In genomic region chr2:144325086-144325485, GRCh38 we compare ENCODE assay signal across 8 cellular contexts.
DNase-seq lines count a peak whose midpoint lies in the region; ATAC-seq and TF ChIP-seq lines count a peak whose summit lies in the region.

No MANE protein-coding gene starts in this region.

- no peaks in the 10 kb centered on the region for H3K36me3 Mint-ChIP-seq in progenitor cell of endocrine pancreas (ENCODE audit: insufficient read depth)

- H3K4me1 Mint-ChIP-seq in progenitor cell of endocrine pancreas (ENCODE audit: low read depth): peaks cover 4% of the 10 kb centered on the region

- H3K27me3 ChIP-seq in IMR-90 (ENCODE audit: control insufficient read depth, insufficient read depth, low read length): no peaks in the 10 kb centered on the region
- no peaks in the 10 kb centered on the region for H3K27me3 ChIP-seq in WERI-Rb-1 (ENCODE audit: insufficient read depth, low read depth, severe bottlenecking)
- H3K27me3 ChIP-seq in vagina: no peaks in the 10 kb centered on the region

- H3K27ac Mint-ChIP-seq in progenitor cell of endocrine pancreas: no peak overlapping the region

- peaks cover 20 to 21% of the 10 kb centered on the region in 2 experiments for H3K79me1 ChIP-seq in IMR-90 (ENCODE audit: low read depth in 1 of 2, low read length in 2 of 2)

- dilution Hi-C loops in IMR-90 (cut with HindIII; ENCODE audit: low sequenced_read_pairs, unreplicated experiment): no loop called here

- no peak overlapping the region for H2AK9ac ChIP-seq in IMR-90 (replicated peaks; ENCODE audit: low read depth, low read length, poor library complexity)

- CTCF ChIA-PET in IMR-90 (lab: Yijun Ruan, JAX): interaction anchor here (0.6 kb wide), 1 partner anchor 1851 kb away, joined by 8 read pairs; no protein-coding TSS in a partner anchor

- peaks cover 5% of the 10 kb centered on the region for H3K27me3 Mint-ChIP-seq in progenitor cell of endocrine pancreas

- no peak overlapping the region for H3K56ac ChIP-seq in IMR-90 (ENCODE audit: extremely low read depth, insufficient read depth, low read length)

- H2BK120ac ChIP-seq in IMR-90 (ENCODE audit: low read depth, low read length): no peak overlapping the region

- TF ChIP-seq CTCF in IMR-90 (conservative IDR thresholded peaks at IDR 0.05; ENCODE audit: low read depth, low read length) (no peak), WERI-Rb-1 (IDR thresholded peaks at IDR 0.05; ENCODE audit: low read depth, low read length) (no peak), vagina (IDR thresholded peaks at IDR 0.05) (no peak), progenitor cell of endocrine pancreas (IDR thresholded peaks at IDR 0.05; ENCODE audit: unreplicated experiment) (no peak)

- no peak overlapping the region for H2BK15ac ChIP-seq in IMR-90 (ENCODE audit: low read depth, low read length)

- no peak overlapping the region for H3K4me3 Mint-ChIP-seq in progenitor cell of endocrine pancreas (ENCODE audit: low read depth)

- no peak overlapping the region for H3K18ac ChIP-seq in IMR-90 (ENCODE audit: low read depth, low read length)

- no peaks in the 10 kb centered on the region for H4K20me1 ChIP-seq in IMR-90 (ENCODE audit: insufficient read depth, low read length)

- H3K9me3 ChIP-seq in IMR-90 (ENCODE audit: control insufficient read depth, insufficient read depth, low read length): no peaks in the 10 kb centered on the region
- H3K9me3 ChIP-seq in WERI-Rb-1 (ENCODE audit: severe bottlenecking): no peaks in the 10 kb centered on the region
- H3K9me3 ChIP-seq in vagina: no peaks in the 10 kb centered on the region

- 0 out of 2 replicates have a peak overlapping the region, but pooled peaks have one; percentile 18 for H3K4me2 ChIP-seq in IMR-90 (ENCODE audit: low read depth, low read length)

- no peak overlapping the region for H3K4ac ChIP-seq in IMR-90 (ENCODE audit: low read depth, low read length)

- no peak overlapping the region for H4K91ac ChIP-seq in IMR-90 (ENCODE audit: insufficient read depth, low read depth, low read length)

- H4K5ac ChIP-seq in IMR-90 (ENCODE audit: low read depth, low read length): no peak overlapping the region

- intact Hi-C loops in IMR-90 (cut with micrococcal nuclease): no loop called here
- intact Hi-C loops in vagina (cut with DNase I): no loop called here

- no peaks in the 10 kb centered on the region for H3K9me1 ChIP-seq in IMR-90 (ENCODE audit: insufficient read depth, low read length)

- in situ Hi-C loops in Caki2 (cut with HindIII; ENCODE audit: low pct_unique_long_range_greater_than_20kb, low sequenced_read_pairs) (no loop called here), IMR-90 (cut with MboI; ENCODE audit: low sequenced_read_pairs) (no loop called here)

- H3K27ac ChIP-seq in IMR-90 (ENCODE audit: insufficient read depth, low read length) (no peak overlapping the region), WERI-Rb-1 (no peak overlapping the region), vagina (no peak overlapping the region)

- H2BK20ac ChIP-seq in IMR-90 (ENCODE audit: low read depth, low read length): no peak overlapping the region

- H3K9me3 Mint-ChIP-seq in progenitor cell of endocrine pancreas (ENCODE audit: low read depth): peaks cover 4% of the 10 kb centered on the region

- POLR2A ChIA-PET in IMR-90 (lab: Charles Lee; ENCODE audit: unreplicated experiment): no interaction called here

- no peak for TF ChIP-seq RAD21 in IMR-90 (IDR thresholded peaks at IDR 0.05; ENCODE audit: low read length)

- peak; percentile 67 for DNase-seq in Caki2 (ENCODE audit: low read depth)
- DNase-seq in IMR-90: no peak
- DNase-seq in effector CD4-positive, alpha-beta T cell: peak; percentile 35
- DNase-seq in germinal center (ENCODE audit: low spot score): no peak
- no peak for DNase-seq in WERI-Rb-1
- DNase-seq in vagina (ENCODE audit: extremely low spot score in 2 of 2): no peak
- no peak for DNase-seq in progenitor cell of endocrine pancreas (ENCODE audit: low spot score, unreplicated experiment)

- H3K4me3 ChIP-seq in IMR-90 (ENCODE audit: insufficient read depth, low read depth, low read length) (no peak overlapping the region), WERI-Rb-1 (ENCODE audit: low read depth, low read length) (no peak overlapping the region), vagina (no peak overlapping the region)

- H3K14ac ChIP-seq in IMR-90 (replicated peaks; ENCODE audit: low read depth, low read length): no peak overlapping the region

- BruUV-seq in IMR-90 (replicated peaks; lab: Mats Ljungman, UMichigan): no TSS peak

- ATAC-seq in GM21367 (IDR thresholded peaks at IDR 0.05; ENCODE audit: unreplicated experiment) (peak; percentile 61), IMR-90 (ENCODE audit: low read depth) (no peak)

- no peak overlapping the region for H4K8ac ChIP-seq in IMR-90 (ENCODE audit: low read depth in 2 of 2, low read length in 2 of 2)

- H3K36me3 ChIP-seq in IMR-90 (ENCODE audit: control insufficient read depth, insufficient read depth, low read length) (no peaks in the 10 kb centered on the region), WERI-Rb-1 (no peaks in the 10 kb centered on the region), vagina (no peaks in the 10 kb centered on the region)

- no peak overlapping the region for H3K9ac ChIP-seq in IMR-90 (ENCODE audit: low read depth, low read length)

- no peak overlapping the region for H2AFZ ChIP-seq in IMR-90 (replicated peaks; ENCODE audit: low read length, poor library complexity)

- H3K4me1 ChIP-seq in IMR-90 (ENCODE audit: control insufficient read depth, insufficient read depth, low read length): no peaks in the 10 kb centered on the region
- H3K4me1 ChIP-seq in vagina: peaks cover 6% of the 10 kb centered on the region

- H2AK5ac ChIP-seq in IMR-90 (ENCODE audit: low read depth, low read length): no peak overlapping the region

- no peak overlapping the region for H3K23ac ChIP-seq in IMR-90 (ENCODE audit: low read depth, low read length)

- TF ChIP-seq POLR2A in IMR-90 (IDR thresholded peaks at IDR 0.05; ENCODE audit: low read depth, low read length) (no peak), vagina (IDR thresholded peaks at IDR 0.05) (no peak)

- no peak overlapping the region for H2BK5ac ChIP-seq in IMR-90 (ENCODE audit: low read depth, low read length, poor library complexity, severe bottlenecking)

- WGBS in IMR-90 (ENCODE audit: extremely low coverage in 2 of 2, insufficient read length in 1 of 2), 2 experiments: no CpG with 5 or more reads among the region's 3 CpGs

TF ChIP-seq in IMR-90, 13 proteins besides CTCF, POLR2A, EP300 and RAD21:
- TF ChIP-seq SMC3 (IDR thresholded peaks at IDR 0.05; ENCODE audit: low read depth, low read length): no peak
- TF ChIP-seq MXI1 (IDR thresholded peaks at IDR 0.05; ENCODE audit: borderline replicate concordance, low read depth, low read length): no peak
- no peak for TF ChIP-seq RFX5 (IDR thresholded peaks at IDR 0.05; ENCODE audit: low read depth, low read length)
- TF ChIP-seq MAFK (IDR thresholded peaks at IDR 0.05; ENCODE audit: low read depth, low read length): no peak
- no peak for TF ChIP-seq RCOR1 (IDR thresholded peaks at IDR 0.05; ENCODE audit: insufficient replicate concordance, low read length)
- TF ChIP-seq MAZ (IDR thresholded peaks at IDR 0.05; ENCODE audit: borderline replicate concordance, low read depth, low read length): no peak
- TF ChIP-seq FOS (IDR thresholded peaks at IDR 0.05; ENCODE audit: low read depth, low read length): no peak
- TF ChIP-seq USF2 (IDR thresholded peaks at IDR 0.05; ENCODE audit: low read depth, low read length): no peak
- no peak for TF ChIP-seq BHLHE40 (IDR thresholded peaks at IDR 0.05; ENCODE audit: low read depth, low read length)
- no peak for TF ChIP-seq NFE2L2 (IDR thresholded peaks at IDR 0.05; ENCODE audit: low read depth, low read length)
- no peak for TF ChIP-seq CHD1 (IDR thresholded peaks at IDR 0.05; ENCODE audit: low read depth, low read length)
- no peak for TF ChIP-seq ELK1 (IDR thresholded peaks at IDR 0.05; ENCODE audit: borderline replicate concordance, low read depth, low read length)
- TF ChIP-seq CEBPB (IDR thresholded peaks at IDR 0.05; ENCODE audit: low read depth, low read length): no peak

Comparison
In these comparisons a context has a peak if more than half of its experiments do, and no peak if none do; other contexts are left out.
1. DNase-seq: peak in Caki2 (single experiment) and effector CD4-positive, alpha-beta T cell (single experiment); none in IMR-90 (single experiment), germinal center (single experiment), WERI-Rb-1 (single experiment), vagina (0 of 2) and progenitor cell of endocrine pancreas (single experiment).